In genomic region chr2:5538717-5539116, GRCh38 we compare ENCODE assay signal across 22 cellular contexts.
DNase-seq lines count a peak whose midpoint lies in the region; ATAC-seq and TF ChIP-seq lines count a peak whose summit lies in the region.
"Had no signal": no experiment of that assay in that cellular context is flagged by ENCODE, and none has a peak within 500 bp of the region (broad histone marks: within the 10 kb centered on the region; RNA-seq: fewer than 3 reads in every experiment).

No MANE protein-coding gene starts in this region.

- H3K4me1 ChIP-seq in esophagus muscularis mucosa: no peaks in the 10 kb centered on the region
- H3K4me1 ChIP-seq in neuron (ENCODE audit: insufficient read depth, low read length): peaks cover 33% of the 10 kb centered on the region
- H3K4me1 ChIP-seq: BE2C, upper lobe of left lung had no signal

- H3K36me3 ChIP-seq in esophagus muscularis mucosa (no peaks in the 10 kb centered on the region), neuron (ENCODE audit: insufficient read depth, low read length) (no peaks in the 10 kb centered on the region)
- H3K36me3 ChIP-seq: BE2C, heart left ventricle, upper lobe of left lung had no signal

- no peak for TF ChIP-seq CTCF in esophagus muscularis mucosa (IDR thresholded peaks at IDR 0.05)

- no peaks in the 10 kb centered on the region for H3K9me3 ChIP-seq in esophagus muscularis mucosa
- no peaks in the 10 kb centered on the region for H3K9me3 ChIP-seq in neuron (ENCODE audit: low read length)
- H3K9me3 ChIP-seq: BE2C had no signal

- peaks cover 0 to 4% (median 0%) of the 10 kb centered on the region in 4 donors for H3K27me3 ChIP-seq in esophagus muscularis mucosa
- no peaks in the 10 kb centered on the region for H3K27me3 ChIP-seq in neuron (ENCODE audit: insufficient read depth, low read length)
- H3K27me3 ChIP-seq: BE2C, upper lobe of left lung had no signal

- TF ChIP-seq EP300 in esophagus muscularis mucosa (IDR thresholded peaks at IDR 0.05): no peak

- DNase-seq in DMS153 (lab: John Stamatoyannopoulos, UW) (peak; percentile 32), NCI-H2227 treated with DMSO at 0.1 percent for 48 hours (lab: John Stamatoyannopoulos, UW) (peak; percentile 44), esophagus muscularis mucosa (ENCODE audit: extremely low spot score) (peak; percentile 53), 8988T (no peak)
- DNase-seq in stimulated activated CD8-positive, alpha-beta memory T cell treated with anti-CD3 and anti-CD28 coated beads, Interleukin-4, amount 100 ng/mL, for 48 hours: no peak
- no peak for DNase-seq in activated CD8-positive, alpha-beta memory T cell treated with anti-CD3 and anti-CD28 coated beads, Interleukin-2, amount 50 U/mL, for 48 hours
- DNase-seq: activated CD4-positive, alpha-beta memory T cell treated with anti-CD3 and anti-CD28 coated beads for 36 hours; activated naive CD8-positive, alpha-beta T cell treated with anti-CD3 and anti-CD28 coated beads, Interleukin-2, amount 10 ng/mL, durations not matched to agents 7 days and 5 days; BE2C; DMS79; heart left ventricle; left colon; naive thymus-derived CD8-positive, alpha-beta T cell; NCI-H146; PC-3; posterior cingulate gyrus; upper lobe of left lung had no signal

- ATAC-seq in GM21576 (IDR thresholded peaks at IDR 0.05; ENCODE audit: unreplicated experiment): no peak
- ATAC-seq: activated CD4-positive, CD25-positive, alpha-beta regulatory T cell treated with anti-CD3 and anti-CD28 coated beads, Interleukin-2, amount 50 U/mL, for 24 hours; heart left ventricle; left colon; naive thymus-derived CD8-positive, alpha-beta T cell; PC-3; Right ventricle myocardium inferior had no signal

- no peak overlapping the region for H3K27ac ChIP-seq in esophagus muscularis mucosa (replicated peaks in 1 of 4)
- H3K27ac ChIP-seq: epithelial cell of prostate, upper lobe of left lung had no signal

- H2AFZ ChIP-seq in neuron (ENCODE audit: low read depth, low read length): peak overlapping the region; percentile 68

- no peak for TF ChIP-seq POLR2A in esophagus muscularis mucosa (IDR thresholded peaks at IDR 0.05; ENCODE audit: low read depth)

- WGBS in esophagus muscularis mucosa: 84% methylated on average over 9 of the region's 9 CpGs

- intact Hi-C loops in esophagus muscularis mucosa (cut with DNase I): no loop called here

- H3K4me3 ChIP-seq in esophagus muscularis mucosa: no peak overlapping the region
- no peak overlapping the region for H3K4me3 ChIP-seq in neuron (ENCODE audit: low read length)
- H3K4me3 ChIP-seq: heart left ventricle, upper lobe of left lung had no signal

Comparison
In these comparisons a context has a peak if more than half of its experiments do, and no peak if none do; other contexts are left out.
1. DNase-seq: peak in DMS153 (single experiment), NCI-H2227 treated with DMSO at 0.1 percent for 48 hours (single experiment) and esophagus muscularis mucosa (single experiment); none in stimulated activated CD8-positive, alpha-beta memory T cell treated with anti-CD3 and anti-CD28 coated beads, Interleukin-4, amount 100 ng/mL, for 48 hours (single experiment), 8988T (single experiment) and activated CD8-positive, alpha-beta memory T cell treated with anti-CD3 and anti-CD28 coated beads, Interleukin-2, amount 50 U/mL, for 48 hours (single experiment).